In genomic region chr12:5429741-5430557, GRCh38 we compare ENCODE assay signal across 15 cellular contexts. TPM values are rescaled to one million over a fixed set of nuclear protein-coding genes. Genes with fewer than 3 reads are reported as not detected.
DNase-seq lines count a peak whose midpoint lies in the region; ATAC-seq, FAIRE-seq and TF ChIP-seq lines count a peak whose summit lies in the region.
"Had no signal": no experiment of that assay in that cellular context is flagged by ENCODE, and none has a peak within 500 bp of the region (broad histone marks: within the 10 kb centered on the region; RNA-seq: fewer than 3 reads in every experiment).

No MANE protein-coding gene starts in this region.

- WGBS in heart right ventricle, 2 donors: 24 to 29% methylated on average over 23 of the region's 23 CpGs

- intact Hi-C loops in heart right ventricle (cut with DNase I): loop anchor here in 8 of 10 donors (2.0 to 10.0 kb wide), 8 partner anchors 77 to 405 kb away; no protein-coding TSS in a partner anchor
- intact Hi-C loops in Right ventricle myocardium superior (cut with DNase I): loop anchor here (10.0 kb wide), 1 partner anchor 215 kb away; no protein-coding TSS in a partner anchor

- no peak for TF ChIP-seq CTCF in heart right ventricle (IDR thresholded peaks at IDR 0.05)
- no peak for TF ChIP-seq CTCF in coronary artery (IDR thresholded peaks at IDR 0.05)

- no peaks in the 10 kb centered on the region for H3K36me3 ChIP-seq in heart right ventricle
- H3K36me3 ChIP-seq: gastroesophageal sphincter had no signal

- H3K27ac ChIP-seq in heart right ventricle (no peak overlapping the region), coronary artery (peak overlapping the region; percentile 51 to 78)
- H3K27ac ChIP-seq: gastroesophageal sphincter, HL-60 had no signal

- H3K4me1 ChIP-seq in heart right ventricle: peaks cover 8 to 46% (median 26%) of the 10 kb centered on the region in 9 donors

- DNase-seq in heart right ventricle (no peak), Right ventricle myocardium superior (no peak), coronary artery (ENCODE audit: low spot score) (no peak), left kidney (ENCODE audit: low read depth, low spot score) (peak; percentile 60), urothelium cell line (ENCODE audit: low spot score) (no peak), NCI-H1694 (lab: John Stamatoyannopoulos, UW) (no peak), hypothalamus (lab: John Stamatoyannopoulos, UW) (no peak), NCI-H524 (lab: John Stamatoyannopoulos, UW) (no peak)
- DNase-seq: activated naive CD4-positive, alpha-beta T cell treated with anti-CD3 and anti-CD28 coated beads for 36 hours; Calu3; NCI-H2081 treated with DMSO at 0.1 percent for 48 hours had no signal

- no peaks in the 10 kb centered on the region for H3K9me3 ChIP-seq in heart right ventricle
- H3K9me3 ChIP-seq: gastroesophageal sphincter had no signal

- FAIRE-seq in urothelium cell line (lab: Jason Lieb, UNC): peak; percentile 63
- FAIRE-seq: bronchial epithelial cell, small intestine had no signal

- H3K4me3 ChIP-seq in heart right ventricle (peak overlapping the region in 7 of 10 donors; percentile 43 to 76 (median 60)), coronary artery (peak overlapping the region; percentile 83)

- peaks cover 0 to 86% (median 64%) of the 10 kb centered on the region in 7 donors for H3K27me3 ChIP-seq in heart right ventricle

- ATAC-seq in heart right ventricle (no peak), Right ventricle myocardium superior (ENCODE audit: poor library complexity) (no peak)
- ATAC-seq: gastroesophageal sphincter had no signal

RNA-seq across cellular contexts. Expression of gene NTF3, which starts 2.0 kb away (rescaled TPM):
- total RNA-seq in heart right ventricle: 1 to 10 TPM in 3 of 10 donors, under 1 TPM in 6, not detected in 1; 0.20 to 2.2 (median 0.77) TPM
- 1 to 10 TPM; 1.1 to 1.5 TPM for polyA plus RNA-seq in heart right ventricle
- 1.1 TPM for total RNA-seq in Right ventricle myocardium superior
- total RNA-seq: activated naive CD4-positive, alpha-beta T cell treated with anti-CD3 and anti-CD28 coated beads for 36 hours; bronchial epithelial cell; Calu3 had no signal

Comparison
In these comparisons a context has a peak if more than half of its experiments do, and no peak if none do; other contexts are left out.
1. H3K27ac ChIP-seq: peak in coronary artery (2 of 2); none in heart right ventricle (0 of 10).